Comparison of ENCODE assay signal across 12 cellular contexts in genomic region chr13:99353836-99354235, GRCh38. TPM values are rescaled to one million over a fixed set of nuclear protein-coding genes. Genes with fewer than 3 reads are reported as not detected.
DNase-seq lines count a peak whose midpoint lies in the region; ATAC-seq, FAIRE-seq and TF ChIP-seq lines count a peak whose summit lies in the region.
"Had no signal": no experiment of that assay in that cellular context is flagged by ENCODE, and none has a peak within 500 bp of the region (broad histone marks: within the 10 kb centered on the region; RNA-seq: fewer than 3 reads in every experiment).

No MANE protein-coding gene starts in this region.

- H3K27me3 ChIP-seq in astrocyte (ENCODE audit: insufficient read depth, low read length) (no peaks in the 10 kb centered on the region), uterus (no peaks in the 10 kb centered on the region)
- H3K27me3 ChIP-seq: sigmoid colon had no signal

- H3K4me1 ChIP-seq in astrocyte (ENCODE audit: insufficient read depth, low read length) (peaks cover 34% of the 10 kb centered on the region), uterus (no peaks in the 10 kb centered on the region)
- H3K4me1 ChIP-seq: sigmoid colon had no signal

- peak overlapping the region; percentile 1 for H3K9ac ChIP-seq in astrocyte (ENCODE audit: low read length)

- ATAC-seq in natural killer cell treated with Interleukin-12 subunit alpha and Interleukin-12 subunit beta and Interleukin-15 and Interleukin-18, amount 100 ng/mL, for 72 hours, result no peak

- DNase-seq in EL (peak; percentile 73), M059J (ENCODE audit: low read depth) (peak; percentile 69), astrocyte (ENCODE audit: low read depth) (peak; percentile 64), uterus (no peak), AG20443 (ENCODE audit: low spot score) (no peak), GM20000 (ENCODE audit: low spot score) (no peak)
- no peak for DNase-seq in natural killer cell treated with Interleukin-12 subunit alpha and Interleukin-12 subunit beta and Interleukin-15 and Interleukin-18, amount 100 ng/mL, for 72 hours (ENCODE audit: low spot score)
- DNase-seq: head of caudate nucleus, Kasumi-1, NCI-H226, SHP77 treated with DMSO at 0.1 percent for 48 hours, sigmoid colon had no signal

- TF ChIP-seq CTCF in astrocyte (IDR thresholded peaks at IDR 0.05; ENCODE audit: insufficient read depth, low read depth, low read length), result no peak
- no peak for TF ChIP-seq CTCF in uterus (IDR thresholded peaks at IDR 0.05)
- TF ChIP-seq CTCF in GM20000 (IDR thresholded peaks at IDR 0.05; ENCODE audit: extremely low read depth, missing control alignments), result no peak

- TF ChIP-seq POLR2A in uterus (IDR thresholded peaks at IDR 0.05), result no peak

- FAIRE-seq in astrocyte (lab: Jason Lieb, UNC), result peak; percentile 74

- H3K36me3 Mint-ChIP-seq in astrocyte (ENCODE audit: low read depth, unreplicated experiment), result peaks cover 18% of the 10 kb centered on the region
- peaks cover 26% of the 10 kb centered on the region for H3K36me3 Mint-ChIP-seq in natural killer cell treated with Interleukin-12 subunit alpha and Interleukin-12 subunit beta and Interleukin-15 and Interleukin-18, amount 100 ng/mL, for 72 hours

- no peak overlapping the region for H3K27ac Mint-ChIP-seq in astrocyte (ENCODE audit: unreplicated experiment)
- peak overlapping the region; percentile 87 to 88 for H3K27ac Mint-ChIP-seq in natural killer cell treated with Interleukin-12 subunit alpha and Interleukin-12 subunit beta and Interleukin-15 and Interleukin-18, amount 100 ng/mL, for 72 hours

- H3K27ac ChIP-seq in astrocyte (ENCODE audit: low read depth, low read length), result no peak overlapping the region
- H3K27ac ChIP-seq in uterus, result no peak overlapping the region
- H3K27ac ChIP-seq: sigmoid colon had no signal

- H3K9me3 ChIP-seq in astrocyte (ENCODE audit: insufficient read depth, low read depth, low read length) (no peaks in the 10 kb centered on the region), uterus (no peaks in the 10 kb centered on the region)
- H3K9me3 ChIP-seq: sigmoid colon had no signal

- H3K4me3 Mint-ChIP-seq in astrocyte (ENCODE audit: unreplicated experiment), result no peak overlapping the region
- peak overlapping the region; percentile 86 for H3K4me3 Mint-ChIP-seq in natural killer cell treated with Interleukin-12 subunit alpha and Interleukin-12 subunit beta and Interleukin-15 and Interleukin-18, amount 100 ng/mL, for 72 hours

- no peaks in the 10 kb centered on the region for H3K27me3 Mint-ChIP-seq in astrocyte (ENCODE audit: low read depth, unreplicated experiment)
- H3K27me3 Mint-ChIP-seq in natural killer cell treated with Interleukin-12 subunit alpha and Interleukin-12 subunit beta and Interleukin-15 and Interleukin-18, amount 100 ng/mL, for 72 hours, result peaks cover 0 to 8% of the 10 kb centered on the region in 2 donors

- no peak overlapping the region for H2AFZ ChIP-seq in astrocyte (ENCODE audit: low read depth, low read length)

- H4K20me1 ChIP-seq in astrocyte (ENCODE audit: insufficient read depth, low read length), result peaks cover 39% of the 10 kb centered on the region

- intact Hi-C loops in uterus (cut with DNase I; ENCODE audit: low total_unique reads), result no loop called here

- H3K36me3 ChIP-seq in astrocyte (ENCODE audit: insufficient read depth, low read length) (no peaks in the 10 kb centered on the region), uterus (no peaks in the 10 kb centered on the region)

- H3K4me1 Mint-ChIP-seq in astrocyte (ENCODE audit: low read depth, unreplicated experiment), result peaks cover 41% of the 10 kb centered on the region
- peaks cover 72 to 88% of the 10 kb centered on the region in 2 donors for H3K4me1 Mint-ChIP-seq in natural killer cell treated with Interleukin-12 subunit alpha and Interleukin-12 subunit beta and Interleukin-15 and Interleukin-18, amount 100 ng/mL, for 72 hours (ENCODE audit: low read depth in 2 of 2)

- no peak overlapping the region for H3K4me3 ChIP-seq in astrocyte (ENCODE audit: insufficient read depth, low read depth, low read length)
- no peak overlapping the region for H3K4me3 ChIP-seq in uterus
- H3K4me3 ChIP-seq: sigmoid colon had no signal

- H3K4me2 ChIP-seq in astrocyte (ENCODE audit: low read length), result peak overlapping the region; percentile 46

- H3K9me3 Mint-ChIP-seq in astrocyte (ENCODE audit: unreplicated experiment), result no peaks in the 10 kb centered on the region
- H3K9me3 Mint-ChIP-seq in natural killer cell treated with Interleukin-12 subunit alpha and Interleukin-12 subunit beta and Interleukin-15 and Interleukin-18, amount 100 ng/mL, for 72 hours, result no peaks in the 10 kb centered on the region

- no peaks in the 10 kb centered on the region for H3K79me2 ChIP-seq in astrocyte (ENCODE audit: insufficient read depth, low read length)

RNA-seq across cellular contexts. Expression of gene GPR183, which starts 46.6 kb away (rescaled TPM):
- 0.12 and 0.74 TPM in 2 replicates for total RNA-seq in M059J (2014; rRNA removed; shearing (Covaris generic))
- 4.9 and 5.6 TPM in 2 replicates for total RNA-seq in astrocyte
- 10 to 100 TPM in 1 of 2 donors, 1 to 10 TPM in 1; 5.4 to 10.2 TPM for total RNA-seq in natural killer cell treated with Interleukin-12 subunit alpha and Interleukin-12 subunit beta and Interleukin-15 and Interleukin-18, amount 100 ng/mL, for 72 hours
- total RNA-seq in uterus, result 10 to 100 TPM in 1 of 4 donors, 1 to 10 TPM in 3; 2.0 to 10.8 (median 3.8) TPM

Comparison
In these comparisons a context has a peak if more than half of its experiments do, and no peak if none do; other contexts are left out.
1. DNase-seq: peak in EL (single experiment), M059J (single experiment) and astrocyte (single experiment); none in natural killer cell treated with Interleukin-12 subunit alpha and Interleukin-12 subunit beta and Interleukin-15 and Interleukin-18, amount 100 ng/mL, for 72 hours (single experiment), uterus (0 of 2), AG20443 (single experiment) and GM20000 (single experiment).